In genomic region chr1:209855623-209856022, GRCh38 we compare ENCODE assay signal across 1 cellular context.
TF ChIP-seq lines count a peak whose summit lies in the region.

No MANE protein-coding gene starts in this region.

TF ChIP-seq in H1, 55 proteins besides CTCF, POLR2A, EP300 and RAD21 (continued from another document):
- TF ChIP-seq ATF2 (IDR thresholded peaks at IDR 0.05; ENCODE audit: low read length) (no peak), GABPA (IDR thresholded peaks at IDR 0.05; ENCODE audit: borderline replicate concordance, insufficient read depth, low read length) (no peak), SP1 (IDR thresholded peaks at IDR 0.05; ENCODE audit: low read depth, low read length) (no peak), SRF (IDR thresholded peaks at IDR 0.05; ENCODE audit: low read depth, low read length) (no peak), TBP (IDR thresholded peaks at IDR 0.05; ENCODE audit: low read depth, low read length) (no peak), JUN (IDR thresholded peaks at IDR 0.05; ENCODE audit: low read depth, low read length) (no peak), EZH2 (IDR thresholded peaks at IDR 0.05; ENCODE audit: low read depth, low read length, severe bottlenecking) (no peak), E2F6 (IDR thresholded peaks at IDR 0.05) (no peak), POLR2AphosphoS5 (IDR thresholded peaks at IDR 0.05; ENCODE audit: low read depth, low read length) (no peak)
